In genomic region chr7:30750010-30750409, GRCh38 we compare ENCODE assay signal across 17 cellular contexts. TPM values are rescaled to one million over a fixed set of nuclear protein-coding genes. Genes with fewer than 3 reads are reported as not detected.
DNase-seq lines count a peak whose midpoint lies in the region; ATAC-seq and TF ChIP-seq lines count a peak whose summit lies in the region.
"Had no signal": no experiment of that assay in that cellular context is flagged by ENCODE, and none has a peak within 500 bp of the region (broad histone marks: within the 10 kb centered on the region; RNA-seq: fewer than 3 reads in every experiment).

No MANE protein-coding gene starts in this region.

- H3K36me3 ChIP-seq in rectal smooth muscle tissue (ENCODE audit: control insufficient read depth, insufficient read depth, low read length) (no peaks in the 10 kb centered on the region), uterus (no peaks in the 10 kb centered on the region)
- H3K36me3 ChIP-seq: SJSA1 had no signal

- H3K27ac ChIP-seq in right cardiac atrium (ENCODE audit: low read length) (peak overlapping the region; percentile 73), rectal smooth muscle tissue (ENCODE audit: low read depth, low read length) (peak overlapping the region; percentile 77), uterus (peak overlapping the region; percentile 65 to 81)
- H3K27ac ChIP-seq: SJSA1 had no signal

- H3K4me1 ChIP-seq in right cardiac atrium (ENCODE audit: control insufficient read depth, insufficient read depth, low read length) = peaks cover 5% of the 10 kb centered on the region
- peaks cover 26% of the 10 kb centered on the region for H3K4me1 ChIP-seq in rectal smooth muscle tissue (ENCODE audit: control insufficient read depth, insufficient read depth, low read length)
- H3K4me1 ChIP-seq in uterus = peaks cover 0 to 7% of the 10 kb centered on the region in 2 donors

- H3K27me3 ChIP-seq in right cardiac atrium (ENCODE audit: control insufficient read depth, insufficient read depth) (no peaks in the 10 kb centered on the region), rectal smooth muscle tissue (ENCODE audit: control insufficient read depth, insufficient read depth, low read length) (no peaks in the 10 kb centered on the region), uterus (no peaks in the 10 kb centered on the region)
- H3K27me3 ChIP-seq: SJSA1 had no signal

- intact Hi-C loops in right cardiac atrium (cut with DNase I) (no loop called here), Right ventricle myocardium inferior (cut with DNase I) (loop anchor here (5.0 kb wide), 1 partner anchor 167 kb away; no protein-coding TSS in a partner anchor), uterus (cut with DNase I; ENCODE audit: low total_unique reads) (no loop called here)

- peak overlapping the region; percentile 84 for H3K27ac Mint-ChIP-seq in glutamatergic neuron (ENCODE audit: unreplicated experiment)
- H3K27ac Mint-ChIP-seq: WTC11 had no signal

- H3K4me3 ChIP-seq in right cardiac atrium (ENCODE audit: low read length) (no peak overlapping the region), rectal smooth muscle tissue (ENCODE audit: low read length) (no peak overlapping the region), uterus (no peak overlapping the region)
- H3K4me3 ChIP-seq: SJSA1 had no signal

- TF ChIP-seq CTCF in glutamatergic neuron (IDR thresholded peaks at IDR 0.05; ENCODE audit: partially characterized antibody, unreplicated experiment) (no peak), uterus (IDR thresholded peaks at IDR 0.05) (no peak)

- 50% methylated on average over 2 of the region's 2 CpGs for WGBS in right cardiac atrium

- DNase-seq in right cardiac atrium = no peak
- no peak for DNase-seq in Right ventricle myocardium inferior (ENCODE audit: missing footprints)
- DNase-seq in glutamatergic neuron = no peak
- DNase-seq in uterus = no peak
- DNase-seq in HPDE6-E6E7 (ENCODE audit: extremely low spot score) = no peak
- DNase-seq in SHP77 treated with DMSO at 0.1 percent for 48 hours (lab: John Stamatoyannopoulos, UW) = no peak
- no peak for DNase-seq in activated effector memory CD4-positive, alpha-beta T cell treated with anti-CD3 and anti-CD28 coated beads, Interleukin-2, amount 50 U/mL, for 16 hours
- DNase-seq: ACHN; activated CD4-positive, alpha-beta T cell treated with anti-CD3 and anti-CD28 coated beads, Interleukin-2, amount 50 U/mL, for 48 hours; cerebellar nuclear complex; GDM1; NCI-H82; nucleus accumbens; stimulated activated naive CD8-positive, alpha-beta T cell treated with anti-CD3 and anti-CD28 coated beads, Interleukin-15, Interleukin-2, amounts not matched to agents 100 U/mL and 50 U/mL, for 24 hours had no signal

- no peak overlapping the region for H3K9ac ChIP-seq in rectal smooth muscle tissue (ENCODE audit: low read length)

- H3K27me3 Mint-ChIP-seq in glutamatergic neuron (ENCODE audit: unreplicated experiment) = no peaks in the 10 kb centered on the region

- H3K9me3 ChIP-seq in right cardiac atrium (ENCODE audit: control insufficient read depth, low read length) = no peaks in the 10 kb centered on the region
- H3K9me3 ChIP-seq in uterus = no peaks in the 10 kb centered on the region
- H3K9me3 ChIP-seq: SJSA1 had no signal

- H3K4me3 Mint-ChIP-seq in glutamatergic neuron (ENCODE audit: unreplicated experiment) = no peak overlapping the region
- H3K4me3 Mint-ChIP-seq: WTC11 had no signal

- no peak for ATAC-seq in right cardiac atrium
- ATAC-seq in Right ventricle myocardium inferior = no peak
- ATAC-seq: stimulated activated naive CD8-positive, alpha-beta T cell treated with anti-CD3 and anti-CD28 coated beads, Interleukin-15, Interleukin-2, amounts not matched to agents 100 U/mL and 50 U/mL, for 24 hours; WTC11 had no signal

- peaks cover 8% of the 10 kb centered on the region for H3K9me3 Mint-ChIP-seq in glutamatergic neuron (ENCODE audit: unreplicated experiment)

- peaks cover 21% of the 10 kb centered on the region for H3K36me3 Mint-ChIP-seq in glutamatergic neuron (ENCODE audit: unreplicated experiment)

- TF ChIP-seq POLR2A in uterus (IDR thresholded peaks at IDR 0.05) = no peak

- peaks cover 13% of the 10 kb centered on the region for H3K4me1 Mint-ChIP-seq in glutamatergic neuron (ENCODE audit: low read depth, unreplicated experiment)
- H3K4me1 Mint-ChIP-seq: WTC11 had no signal

RNA-seq across cellular contexts. Expression of gene INMT, which starts 1.9 kb away (rescaled TPM):
- 100 to 1,000 TPM in 3 of 4 donors, 10 to 100 TPM in 1; 87.9 to 180 (median 126) TPM for total RNA-seq in right cardiac atrium
- polyA plus RNA-seq in right cardiac atrium = 103 TPM
- 48.1 TPM for total RNA-seq in Right ventricle myocardium inferior
- total RNA-seq in glutamatergic neuron (ENCODE audit: unreplicated experiment) = 1.7 TPM
- total RNA-seq in uterus = 10 to 100 TPM in 3 of 4 donors, 1 to 10 TPM in 1; 6.5 to 29.2 (median 20.0) TPM

RNA-seq across cellular contexts. Expression of gene MINDY4, which starts 21.2 kb away (rescaled TPM):
- total RNA-seq in right cardiac atrium = 1 to 10 TPM; 4.0 to 6.0 (median 5.6) TPM
- polyA plus RNA-seq in right cardiac atrium = 2.3 TPM
- 3.5 TPM for total RNA-seq in Right ventricle myocardium inferior
- 2.3 TPM for total RNA-seq in glutamatergic neuron (ENCODE audit: unreplicated experiment)
- total RNA-seq in uterus = 10 to 100 TPM; 14.7 to 23.8 (median 16.9) TPM
